Comparison of ENCODE assay signal across 1 cellular context in the genomic region with DNA sequence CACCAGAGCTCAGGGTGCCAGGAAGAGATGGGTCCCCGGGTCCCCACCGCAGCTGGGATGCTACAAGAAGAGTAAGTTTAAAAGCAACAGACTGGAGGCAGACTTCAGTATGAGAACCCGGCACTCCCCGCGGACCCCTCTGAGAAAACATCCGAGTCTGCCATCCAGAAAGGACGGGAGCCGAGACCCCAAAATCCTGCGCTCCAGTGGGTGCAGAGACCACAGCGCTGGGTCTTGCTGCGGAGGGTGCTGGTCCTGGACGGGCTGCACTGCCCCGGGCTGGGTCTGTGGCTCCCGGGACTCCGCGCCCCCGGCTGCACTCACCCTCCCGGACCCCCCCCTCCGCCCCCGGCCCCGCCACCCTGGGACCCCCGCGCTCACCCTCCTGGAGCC.
TF ChIP-seq lines count a peak whose summit lies in the region.

No MANE protein-coding gene starts in this region.

TF ChIP-seq in HepG2, 621 proteins besides CTCF, POLR2A, EP300 and RAD21:
- TF ChIP-seq CHD2 (IDR thresholded peaks at IDR 0.05; ENCODE audit: low read depth, low read length), result no peak
- TF ChIP-seq EED (CRISPR knock-in tag; IDR thresholded peaks at IDR 0.05), result no peak
- TF ChIP-seq TGIF2 (CRISPR knock-in tag; IDR thresholded peaks at IDR 0.05), result no peak
- 0 out of 2 replicates have a peak, but pooled peaks have one; percentile 34 for TF ChIP-seq ZZZ3 (CRISPR knock-in tag; IDR thresholded peaks at IDR 0.05; ENCODE audit: borderline replicate concordance)
- TF ChIP-seq, protein P1, sequence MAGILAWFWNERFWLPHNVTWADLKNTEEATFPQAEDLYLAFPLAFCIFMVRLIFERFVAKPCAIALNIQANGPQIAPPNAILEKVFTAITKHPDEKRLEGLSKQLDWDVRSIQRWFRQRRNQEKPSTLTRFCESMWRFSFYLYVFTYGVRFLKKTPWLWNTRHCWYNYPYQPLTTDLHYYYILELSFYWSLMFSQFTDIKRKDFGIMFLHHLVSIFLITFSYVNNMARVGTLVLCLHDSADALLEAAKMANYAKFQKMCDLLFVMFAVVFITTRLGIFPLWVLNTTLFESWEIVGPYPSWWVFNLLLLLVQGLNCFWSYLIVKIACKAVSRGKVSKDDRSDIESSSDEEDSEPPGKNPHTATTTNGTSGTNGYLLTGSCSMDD (CRISPR knock-in tag; IDR thresholded peaks at IDR 0.05), result no peak
- TF ChIP-seq, protein P2, sequence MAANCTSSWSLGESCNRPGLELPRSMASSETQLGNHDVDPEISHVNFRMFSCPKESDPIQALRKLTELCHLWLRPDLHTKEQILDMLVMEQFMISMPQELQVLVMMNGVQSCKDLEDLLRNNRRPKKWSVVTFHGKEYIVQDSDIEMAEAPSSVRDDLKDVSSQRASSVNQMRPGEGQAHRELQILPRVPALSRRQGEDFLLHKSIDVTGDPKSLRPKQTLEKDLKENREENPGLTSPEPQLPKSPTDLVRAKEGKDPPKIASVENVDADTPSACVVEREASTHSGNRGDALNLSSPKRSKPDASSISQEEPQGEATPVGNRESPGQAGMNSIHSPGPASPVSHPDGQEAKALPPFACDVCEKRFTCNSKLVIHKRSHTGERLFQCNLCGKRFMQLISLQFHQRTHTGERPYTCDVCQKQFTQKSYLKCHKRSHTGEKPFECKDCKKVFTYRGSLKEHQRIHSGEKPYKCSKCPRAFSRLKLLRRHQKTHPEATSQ (CRISPR knock-in tag; IDR thresholded peaks at IDR 0.05; ENCODE audit: borderline replicate concordance), result no peak
- 0 out of 2 replicates have a peak, but pooled peaks have one; percentile 38 for TF ChIP-seq ZNF766 (CRISPR knock-in tag; IDR thresholded peaks at IDR 0.05; ENCODE audit: borderline replicate concordance)
- TF ChIP-seq, protein P3, sequence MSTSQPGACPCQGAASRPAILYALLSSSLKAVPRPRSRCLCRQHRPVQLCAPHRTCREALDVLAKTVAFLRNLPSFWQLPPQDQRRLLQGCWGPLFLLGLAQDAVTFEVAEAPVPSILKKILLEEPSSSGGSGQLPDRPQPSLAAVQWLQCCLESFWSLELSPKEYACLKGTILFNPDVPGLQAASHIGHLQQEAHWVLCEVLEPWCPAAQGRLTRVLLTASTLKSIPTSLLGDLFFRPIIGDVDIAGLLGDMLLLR (CRISPR knock-in tag; IDR thresholded peaks at IDR 0.05), result 0 out of 2 replicates have a peak, but pooled peaks have one; percentile 0
- no peak for TF ChIP-seq SUZ12 (IDR thresholded peaks at IDR 0.05; ENCODE audit: low read depth, low read length)
- TF ChIP-seq PAXIP1 (CRISPR knock-in tag; conservative IDR thresholded peaks at IDR 0.05), result no peak
- no peak for TF ChIP-seq ZNF781 (CRISPR knock-in tag; IDR thresholded peaks at IDR 0.05; ENCODE audit: borderline replicate concordance, not compliant biosample characterization)
- no peak for TF ChIP-seq TOE1 (CRISPR knock-in tag; IDR thresholded peaks at IDR 0.05)
